Comparison of ENCODE assay signal across 13 cellular contexts in genomic region chr2:8580316-8581047, GRCh38.
DNase-seq lines count a peak whose midpoint lies in the region; ATAC-seq and TF ChIP-seq lines count a peak whose summit lies in the region.
"Had no signal": no experiment of that assay in that cellular context is flagged by ENCODE, and none has a peak within 500 bp of the region (broad histone marks: within the 10 kb centered on the region; RNA-seq: fewer than 3 reads in every experiment).

No MANE protein-coding gene starts in this region.

- H3K4me1 Mint-ChIP-seq in activated CD4-positive, alpha-beta memory T cell treated with anti-CD3 and anti-CD28 coated beads for 36 hours (ENCODE audit: low read depth): peaks cover 26% of the 10 kb centered on the region
- H3K4me1 Mint-ChIP-seq in stimulated activated memory B cell treated with anti-CD40 and anti-IgM and Interleukin-4, amounts not matched to agents 10 μg/mL and 1 μg/mL and 100 μg/mL, for 72 hours: peaks cover 87% of the 10 kb centered on the region

- H3K36me3 Mint-ChIP-seq in activated naive CD4-positive, alpha-beta T cell treated with anti-CD3 and anti-CD28 coated beads, Interleukin-2, amount 50 U/mL, for 72 hours: no peaks in the 10 kb centered on the region
- H3K36me3 Mint-ChIP-seq in activated CD4-positive, alpha-beta memory T cell treated with anti-CD3 and anti-CD28 coated beads for 36 hours: no peaks in the 10 kb centered on the region
- no peaks in the 10 kb centered on the region for H3K36me3 Mint-ChIP-seq in stimulated activated memory B cell treated with anti-CD40 and anti-IgM and Interleukin-4, amounts not matched to agents 10 μg/mL and 1 μg/mL and 100 μg/mL, for 72 hours

- no peak overlapping the region for H3K4me3 Mint-ChIP-seq in activated CD4-positive, alpha-beta memory T cell treated with anti-CD3 and anti-CD28 coated beads for 36 hours
- no peak overlapping the region for H3K4me3 Mint-ChIP-seq in stimulated activated memory B cell treated with anti-CD40 and anti-IgM and Interleukin-4, amounts not matched to agents 10 μg/mL and 1 μg/mL and 100 μg/mL, for 72 hours
- H3K4me3 Mint-ChIP-seq: HFFc6 had no signal

- CTCF ChIA-PET in activated CD4-positive, alpha-beta memory T cell treated with anti-CD3 and anti-CD28 coated beads for 36 hours (lab: Charles Lee): interaction anchor here (0.7 kb wide), 1 partner anchor 411 kb away, joined by 3 read pairs; no protein-coding TSS in a partner anchor

- peak overlapping the region; percentile 75 to 77 for H3K27ac Mint-ChIP-seq in activated naive CD4-positive, alpha-beta T cell treated with anti-CD3 and anti-CD28 coated beads, Interleukin-2, amount 50 U/mL, for 72 hours
- H3K27ac Mint-ChIP-seq in activated CD4-positive, alpha-beta memory T cell treated with anti-CD3 and anti-CD28 coated beads for 36 hours: no peak overlapping the region
- H3K27ac Mint-ChIP-seq in stimulated activated memory B cell treated with anti-CD40 and anti-IgM and Interleukin-4, amounts not matched to agents 10 μg/mL and 1 μg/mL and 100 μg/mL, for 72 hours: peak overlapping the region; percentile 89
- H3K27ac Mint-ChIP-seq: HFFc6 had no signal

- TF ChIP-seq CTCF in GM20000 (IDR thresholded peaks at IDR 0.05; ENCODE audit: extremely low read depth, missing control alignments): no peak

- ATAC-seq in activated naive CD4-positive, alpha-beta T cell treated with anti-CD3 and anti-CD28 coated beads, Interleukin-2, amount 50 U/mL, for 72 hours: peak; percentile 36 to 46
- no peak for ATAC-seq in left lobe of liver
- no peak for ATAC-seq in stimulated activated memory B cell treated with anti-CD40 and anti-IgM and Interleukin-4, amounts not matched to agents 10 μg/mL and 1 μg/mL and 100 μg/mL, for 72 hours
- no peak for ATAC-seq in HG03039 (IDR thresholded peaks at IDR 0.05; ENCODE audit: unreplicated experiment)
- ATAC-seq in GM21515 (IDR thresholded peaks at IDR 0.05; ENCODE audit: unreplicated experiment): no peak

- peaks cover 7% of the 10 kb centered on the region for H3K27me3 Mint-ChIP-seq in activated CD4-positive, alpha-beta memory T cell treated with anti-CD3 and anti-CD28 coated beads for 36 hours
- no peaks in the 10 kb centered on the region for H3K27me3 Mint-ChIP-seq in stimulated activated memory B cell treated with anti-CD40 and anti-IgM and Interleukin-4, amounts not matched to agents 10 μg/mL and 1 μg/mL and 100 μg/mL, for 72 hours

- H3K9me3 Mint-ChIP-seq in activated naive CD4-positive, alpha-beta T cell treated with anti-CD3 and anti-CD28 coated beads, Interleukin-2, amount 50 U/mL, for 72 hours: no peaks in the 10 kb centered on the region
- H3K9me3 Mint-ChIP-seq in activated CD4-positive, alpha-beta memory T cell treated with anti-CD3 and anti-CD28 coated beads for 36 hours: no peaks in the 10 kb centered on the region
- peaks cover 4% of the 10 kb centered on the region for H3K9me3 Mint-ChIP-seq in stimulated activated memory B cell treated with anti-CD40 and anti-IgM and Interleukin-4, amounts not matched to agents 10 μg/mL and 1 μg/mL and 100 μg/mL, for 72 hours
- H3K9me3 Mint-ChIP-seq: HFFc6 had no signal

- intact Hi-C loops in activated CD4-positive, alpha-beta memory T cell treated with anti-CD3 and anti-CD28 coated beads for 36 hours (cut with micrococcal nuclease): no loop called here

- POLR2A ChIA-PET in activated CD4-positive, alpha-beta memory T cell treated with anti-CD3 and anti-CD28 coated beads for 36 hours (lab: Charles Lee): interaction anchor here (1.5 kb wide), 1 partner anchor 101 kb away, joined by 6 read pairs; the partner anchor contains the start of gene ID2

- DNase-seq in activated naive CD4-positive, alpha-beta T cell treated with anti-CD3 and anti-CD28 coated beads, Interleukin-2, amount 50 U/mL, for 72 hours (ENCODE audit: low spot score in 2 of 2): no peak
- no peak for DNase-seq in activated naive CD4-positive, alpha-beta T cell treated with Interleukin-2 at 50 U/mL for 16 hours
- DNase-seq in activated CD4-positive, alpha-beta memory T cell treated with anti-CD3 and anti-CD28 coated beads for 36 hours: peak; percentile 39
- DNase-seq in left lobe of liver (ENCODE audit: low spot score) (peak; percentile 38), GM20000 (ENCODE audit: low spot score) (no peak)
- DNase-seq: HFFc6, mesendoderm, NCI-H1048, Peyer's patch, SW 1271 had no signal

Comparison
In these comparisons a context has a peak if more than half of its experiments do, and no peak if none do; other contexts are left out.
1. ATAC-seq: peak in activated naive CD4-positive, alpha-beta T cell treated with anti-CD3 and anti-CD28 coated beads, Interleukin-2, amount 50 U/mL, for 72 hours (2 of 2); none in left lobe of liver (single experiment), stimulated activated memory B cell treated with anti-CD40 and anti-IgM and Interleukin-4, amounts not matched to agents 10 μg/mL and 1 μg/mL and 100 μg/mL, for 72 hours (single experiment), HG03039 (single experiment) and GM21515 (single experiment).
2. DNase-seq: peak in activated CD4-positive, alpha-beta memory T cell treated with anti-CD3 and anti-CD28 coated beads for 36 hours (single experiment) and left lobe of liver (single experiment); none in activated naive CD4-positive, alpha-beta T cell treated with anti-CD3 and anti-CD28 coated beads, Interleukin-2, amount 50 U/mL, for 72 hours (0 of 2), activated naive CD4-positive, alpha-beta T cell treated with Interleukin-2 at 50 U/mL for 16 hours (single experiment) and GM20000 (single experiment).